2 cellular contexts compared by ENCODE assay signal in the genomic region with DNA sequence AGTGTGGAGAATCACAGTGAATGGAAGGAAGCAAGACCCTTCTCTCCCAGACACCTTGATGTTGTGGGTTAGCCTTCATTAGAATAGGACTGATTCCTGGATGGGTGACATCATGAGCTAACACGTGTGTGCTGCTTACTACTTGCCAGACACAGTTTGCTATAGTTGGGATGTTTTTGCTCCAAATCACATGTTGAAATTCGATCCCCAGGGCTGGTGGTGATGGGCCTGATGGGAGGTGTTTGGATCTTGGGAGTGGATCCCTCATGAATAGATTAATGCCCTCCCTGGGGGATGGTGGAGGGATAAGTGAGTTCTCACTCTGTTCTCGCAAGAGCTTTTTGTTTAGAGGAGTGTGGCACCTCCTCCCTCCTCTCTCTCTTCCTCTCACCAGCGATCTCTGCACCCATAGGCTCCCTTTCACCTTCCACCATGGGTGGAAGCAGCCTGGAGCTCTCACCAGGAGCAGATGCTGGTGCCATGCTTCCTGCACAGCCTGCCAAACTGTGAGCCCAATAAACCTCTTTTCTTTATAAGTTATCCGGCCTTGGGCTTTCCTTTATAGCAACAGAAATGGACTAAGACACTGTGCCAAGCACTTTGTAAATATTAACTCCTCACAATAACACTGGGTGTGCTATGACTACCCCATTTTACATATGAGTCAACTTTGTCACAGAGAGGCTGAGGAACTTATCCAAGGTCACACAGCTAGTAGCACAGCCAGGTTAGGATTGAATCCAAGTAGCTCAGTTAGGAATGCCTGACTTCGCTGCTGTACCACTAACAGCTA.
TF ChIP-seq lines count a peak whose summit lies in the region.

No MANE protein-coding gene starts in this region.

TF ChIP-seq in IMR-90, 13 proteins besides CTCF, POLR2A, EP300 and RAD21:
- TF ChIP-seq NFE2L2 (IDR thresholded peaks at IDR 0.05; ENCODE audit: low read depth, low read length), result no peak
- no peak for TF ChIP-seq CEBPB (IDR thresholded peaks at IDR 0.05; ENCODE audit: low read depth, low read length)
- TF ChIP-seq MAFK (IDR thresholded peaks at IDR 0.05; ENCODE audit: low read depth, low read length), result no peak
- TF ChIP-seq RFX5 (IDR thresholded peaks at IDR 0.05; ENCODE audit: low read depth, low read length), result no peak
- no peak for TF ChIP-seq MXI1 (IDR thresholded peaks at IDR 0.05; ENCODE audit: borderline replicate concordance, low read depth, low read length)
- TF ChIP-seq CHD1 (IDR thresholded peaks at IDR 0.05; ENCODE audit: low read depth, low read length), result no peak
- TF ChIP-seq BHLHE40 (IDR thresholded peaks at IDR 0.05; ENCODE audit: low read depth, low read length), result no peak
- TF ChIP-seq MAZ (IDR thresholded peaks at IDR 0.05; ENCODE audit: borderline replicate concordance, low read depth, low read length), result no peak

TF ChIP-seq in SK-N-SH treated with all-trans-retinoic acid at 6 μM for 48 hours, 23 proteins besides CTCF, POLR2A, EP300 and RAD21:
- no peak for TF ChIP-seq OSR1 (CRISPR knock-in tag; IDR thresholded peaks at IDR 0.05)
- TF ChIP-seq TOX (CRISPR knock-in tag; IDR thresholded peaks at IDR 0.05; ENCODE audit: borderline replicate concordance), result no peak
- TF ChIP-seq ESRRG (CRISPR knock-in tag; IDR thresholded peaks at IDR 0.05), result no peak
- TF ChIP-seq CSDC2 (CRISPR knock-in tag; IDR thresholded peaks at IDR 0.05), result no peak
